ENCODE assay signal across 17 cellular contexts in the genomic region with DNA sequence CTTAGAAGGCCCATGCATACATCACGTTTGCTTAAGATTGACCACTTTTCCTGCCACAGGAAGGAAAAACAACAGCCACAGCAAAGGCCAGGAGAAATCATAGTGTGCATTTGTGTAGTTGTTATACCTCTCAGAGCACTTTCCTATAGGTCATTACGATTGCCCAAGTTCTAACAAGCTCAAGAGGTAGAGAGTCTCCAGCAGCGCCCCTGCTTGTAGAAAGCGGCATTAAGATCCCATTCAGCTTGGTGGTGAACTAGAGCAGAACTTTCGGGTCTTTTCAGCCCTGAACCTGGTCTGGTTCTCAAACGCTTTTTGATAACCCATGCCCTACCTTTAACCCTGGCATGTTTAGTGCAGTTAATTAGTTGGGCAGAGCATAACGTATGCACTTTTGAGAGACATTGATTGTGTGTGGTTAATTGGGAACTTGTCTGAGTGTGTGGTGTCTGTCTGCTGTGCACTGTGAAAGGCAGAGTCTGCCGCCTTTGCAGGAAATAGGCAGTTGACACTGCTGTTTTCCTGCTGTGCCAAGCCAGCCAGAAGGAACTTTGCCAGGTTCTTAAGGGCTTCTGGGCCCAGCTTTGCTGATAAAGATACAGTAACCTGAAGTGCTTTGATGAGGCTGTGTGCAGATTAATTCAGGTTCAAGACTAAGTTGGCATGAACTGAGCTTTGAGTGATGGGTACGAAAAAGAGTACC.
DNase-seq lines count a peak whose midpoint lies in the region; ATAC-seq and TF ChIP-seq lines count a peak whose summit lies in the region.
"Had no signal": no experiment of that assay in that cellular context is flagged by ENCODE, and none has a peak within 500 bp of the region (broad histone marks: within the 10 kb centered on the region; RNA-seq: fewer than 3 reads in every experiment).

No MANE protein-coding gene starts in this region.

- no peaks in the 10 kb centered on the region for H4K20me1 ChIP-seq in BLaER1 treated with 17β-estradiol and CSF1 and Interleukin-3, amounts not matched to agents 10 nM and 100 nM
- no peaks in the 10 kb centered on the region for H4K20me1 ChIP-seq in mammary epithelial cell (ENCODE audit: insufficient read depth, low read length)

- no peaks in the 10 kb centered on the region for H3K36me3 ChIP-seq in BLaER1 treated with 17β-estradiol and CSF1 and Interleukin-3, amounts not matched to agents 10 nM and 100 nM
- H3K36me3 ChIP-seq in mammary epithelial cell (ENCODE audit: insufficient read depth, low read length) = no peaks in the 10 kb centered on the region
- H3K36me3 ChIP-seq: heart left ventricle had no signal

- no TSS peak for BruUV-seq in mammary epithelial cell (replicated peaks; lab: Mats Ljungman, UMichigan)

- 61% methylated on average over 9 of the region's 9 CpGs for WGBS in mammary epithelial cell (ENCODE audit: low coverage, missing lambda C conversion rate)

- no peak overlapping the region for H3K27ac Mint-ChIP-seq in activated CD8-positive, alpha-beta T cell treated with anti-CD3 and anti-CD28 coated beads for 36 hours
- H3K27ac Mint-ChIP-seq: activated naive CD8-positive, alpha-beta T cell treated with anti-CD3 and anti-CD28 coated beads, Interleukin-2, amount 10 ng/mL, durations not matched to agents 7 days and 5 days had no signal

- ATAC-seq in GM19023 (IDR thresholded peaks at IDR 0.05; ENCODE audit: unreplicated experiment) = no peak
- no peak for ATAC-seq in activated CD8-positive, alpha-beta T cell treated with anti-CD3 and anti-CD28 coated beads for 36 hours

- H3K9me3 Mint-ChIP-seq in activated CD8-positive, alpha-beta T cell treated with anti-CD3 and anti-CD28 coated beads for 36 hours = no peaks in the 10 kb centered on the region
- H3K9me3 Mint-ChIP-seq: activated naive CD8-positive, alpha-beta T cell treated with anti-CD3 and anti-CD28 coated beads, Interleukin-2, amount 10 ng/mL, durations not matched to agents 7 days and 5 days had no signal

- peak overlapping the region; percentile 15 to 83 (median 73) for H3K4me2 ChIP-seq in BLaER1 treated with 17β-estradiol and CSF1 and Interleukin-3, amounts not matched to agents 10 nM and 100 nM
- no peak overlapping the region for H3K4me2 ChIP-seq in mammary epithelial cell (ENCODE audit: insufficient read depth, low read depth, low read length)
- H3K4me2 ChIP-seq: PC-9 had no signal

- no peak overlapping the region for H3K4me3 Mint-ChIP-seq in activated CD8-positive, alpha-beta T cell treated with anti-CD3 and anti-CD28 coated beads for 36 hours

- TF ChIP-seq CTCF in GM12875 (IDR thresholded peaks at IDR 0.05; ENCODE audit: borderline replicate concordance, insufficient read depth, low read depth, low read length) (peak; percentile 27; the same call in 1 of the 2 replicates), cardiac fibroblast (IDR thresholded peaks at IDR 0.05; ENCODE audit: low read depth, low read length) (peak; percentile 4), mammary epithelial cell (conservative IDR thresholded peaks at IDR 0.05 in 1 of 2, IDR thresholded peaks at IDR 0.05 in 1 of 2; ENCODE audit: extremely low read depth in 1 of 2, insufficient read depth in 1 of 2, low read depth in 1 of 2, low read length in 2 of 2) (no peak)
- TF ChIP-seq CTCF in activated CD8-positive, alpha-beta T cell treated with anti-CD3 and anti-CD28 coated beads for 36 hours (IDR thresholded peaks at IDR 0.05) = no peak

- H3K4me3 ChIP-seq in BLaER1 treated with 17β-estradiol and CSF1 and Interleukin-3, amounts not matched to agents 10 nM and 100 nM = no peak overlapping the region
- H3K4me3 ChIP-seq in GM12875 (ENCODE audit: low read depth, low read length) (no peak overlapping the region), cardiac fibroblast (replicated peaks in 1 of 2; ENCODE audit: low read depth in 2 of 2, low read length in 2 of 2) (no peak overlapping the region), mammary epithelial cell (replicated peaks in 1 of 3; ENCODE audit: insufficient read depth in 1 of 3, low read depth in 2 of 3, low read length in 3 of 3) (no peak overlapping the region)
- H3K4me3 ChIP-seq: heart left ventricle, PC-9 had no signal

- H3K36me3 Mint-ChIP-seq in activated CD8-positive, alpha-beta T cell treated with anti-CD3 and anti-CD28 coated beads for 36 hours (ENCODE audit: low read depth) = no peaks in the 10 kb centered on the region
- H3K36me3 Mint-ChIP-seq: activated naive CD8-positive, alpha-beta T cell treated with anti-CD3 and anti-CD28 coated beads, Interleukin-2, amount 10 ng/mL, durations not matched to agents 7 days and 5 days had no signal

- in situ Hi-C loops in mammary epithelial cell (cut with MboI; ENCODE audit: low sequenced_read_pairs in 2 of 2) = loop anchor here in 1 of 2 donors (5.0 kb wide), 1 partner anchor 172 kb away; no protein-coding TSS in a partner anchor

- peaks cover 40% of the 10 kb centered on the region for H3K4me1 Mint-ChIP-seq in activated CD8-positive, alpha-beta T cell treated with anti-CD3 and anti-CD28 coated beads for 36 hours (ENCODE audit: low read depth)

- H3K4me1 ChIP-seq in BLaER1 treated with 17β-estradiol and CSF1 and Interleukin-3, amounts not matched to agents 10 nM and 100 nM = peaks cover 54 to 71% (median 64%) of the 10 kb centered on the region in 10 experiments
- H3K4me1 ChIP-seq in mammary epithelial cell (ENCODE audit: insufficient read depth, low read length) = peaks cover 12% of the 10 kb centered on the region

- intact Hi-C loops in activated CD8-positive, alpha-beta T cell treated with anti-CD3 and anti-CD28 coated beads for 36 hours (cut with micrococcal nuclease) = loop anchor here (5.0 kb wide), 1 partner anchor 147 kb away; no protein-coding TSS in a partner anchor
- intact Hi-C loops in mammary epithelial cell (cut with micrococcal nuclease) = no loop called here

- peaks cover 18% of the 10 kb centered on the region for H3K27me3 Mint-ChIP-seq in activated CD8-positive, alpha-beta T cell treated with anti-CD3 and anti-CD28 coated beads for 36 hours

- H2AFZ ChIP-seq in mammary epithelial cell (ENCODE audit: low read depth, low read length) = no peak overlapping the region
- H2AFZ ChIP-seq: PC-9 had no signal

- no peaks in the 10 kb centered on the region for H3K27me3 ChIP-seq in BLaER1 treated with 17β-estradiol and CSF1 and Interleukin-3, amounts not matched to agents 10 nM and 100 nM
- peaks cover 9% of the 10 kb centered on the region for H3K27me3 ChIP-seq in mammary epithelial cell (ENCODE audit: insufficient read depth, low read length)

- no peaks in the 10 kb centered on the region for H3K79me2 ChIP-seq in mammary epithelial cell (ENCODE audit: insufficient read depth, low read length)

- CTCF ChIA-PET in activated CD8-positive, alpha-beta T cell treated with anti-CD3 and anti-CD28 coated beads for 36 hours (lab: Charles Lee) = interaction anchor here (0.6 to 1.2 kb wide), 4 partner anchors 30 to 193 kb away, joined by 3 to 4 read pairs (median 3); no protein-coding TSS in a partner anchor
- CTCF ChIA-PET in mammary epithelial cell (lab: Charles Lee; ENCODE audit: low non-redundant PET) = no interaction called here

- peaks cover 0 to 2% (median under 1%) of the 10 kb centered on the region in 11 experiments; a peak in 10 of 22 replicates for H3K9me3 ChIP-seq in BLaER1 treated with 17β-estradiol and CSF1 and Interleukin-3, amounts not matched to agents 10 nM and 100 nM (replicated peaks in 1 of 11)
- H3K9me3 ChIP-seq in mammary epithelial cell (replicated peaks; ENCODE audit: insufficient read depth, low read length) = no peaks in the 10 kb centered on the region
- H3K9me3 ChIP-seq: heart left ventricle had no signal

- POLR2A ChIA-PET in activated CD8-positive, alpha-beta T cell treated with anti-CD3 and anti-CD28 coated beads for 36 hours (lab: Charles Lee) = no interaction called here

- DNase-seq in NCI-H2227 (lab: John Stamatoyannopoulos, UW; ENCODE audit: unreplicated experiment) = peak; percentile 9
- no peak for DNase-seq in cardiac fibroblast (ENCODE audit: low read depth in 2 of 2)
- DNase-seq in NCI-H1694 treated with DMSO at 0.1 percent for 48 hours (lab: John Stamatoyannopoulos, UW) = no peak
- no peak for DNase-seq in activated CD8-positive, alpha-beta T cell treated with anti-CD3 and anti-CD28 coated beads for 36 hours
- DNase-seq in mammary epithelial cell = no peak
- DNase-seq: activated naive CD8-positive, alpha-beta T cell treated with anti-CD3 and anti-CD28 coated beads, Interleukin-2, amount 10 ng/mL, durations not matched to agents 7 days and 5 days; activated T-cell treated with anti-CD3 and anti-CD28 coated beads for 4 hours; C1 segment of cervical spinal cord; erythroblast; H7; kidney glomerular epithelial cell; NCI-H226; PC-9 had no signal

- H3K9ac ChIP-seq in BLaER1 treated with 17β-estradiol and CSF1 and Interleukin-3, amounts not matched to agents 10 nM and 100 nM = no peak overlapping the region
- no peak overlapping the region for H3K9ac ChIP-seq in mammary epithelial cell (ENCODE audit: insufficient read depth, low read length)

- dilution Hi-C loops in mammary epithelial cell (cut with HindIII; ENCODE audit: low sequenced_read_pairs) = no loop called here

- no peak overlapping the region for H3K27ac ChIP-seq in BLaER1 treated with 17β-estradiol and CSF1 and Interleukin-3, amounts not matched to agents 10 nM and 100 nM
- H3K27ac ChIP-seq in mammary epithelial cell (ENCODE audit: insufficient read depth, low read depth, low read length) = no peak overlapping the region
- H3K27ac ChIP-seq: PC-9 had no signal

Comparison
In these comparisons a context has a peak if more than half of its experiments do, and no peak if none do; other contexts are left out.
1. CTCF ChIP-seq: peak in GM12875 (single experiment) and cardiac fibroblast (single experiment); none in activated CD8-positive, alpha-beta T cell treated with anti-CD3 and anti-CD28 coated beads for 36 hours (single experiment) and mammary epithelial cell (0 of 2).